14 cellular contexts compared by ENCODE assay signal in the genomic region with DNA sequence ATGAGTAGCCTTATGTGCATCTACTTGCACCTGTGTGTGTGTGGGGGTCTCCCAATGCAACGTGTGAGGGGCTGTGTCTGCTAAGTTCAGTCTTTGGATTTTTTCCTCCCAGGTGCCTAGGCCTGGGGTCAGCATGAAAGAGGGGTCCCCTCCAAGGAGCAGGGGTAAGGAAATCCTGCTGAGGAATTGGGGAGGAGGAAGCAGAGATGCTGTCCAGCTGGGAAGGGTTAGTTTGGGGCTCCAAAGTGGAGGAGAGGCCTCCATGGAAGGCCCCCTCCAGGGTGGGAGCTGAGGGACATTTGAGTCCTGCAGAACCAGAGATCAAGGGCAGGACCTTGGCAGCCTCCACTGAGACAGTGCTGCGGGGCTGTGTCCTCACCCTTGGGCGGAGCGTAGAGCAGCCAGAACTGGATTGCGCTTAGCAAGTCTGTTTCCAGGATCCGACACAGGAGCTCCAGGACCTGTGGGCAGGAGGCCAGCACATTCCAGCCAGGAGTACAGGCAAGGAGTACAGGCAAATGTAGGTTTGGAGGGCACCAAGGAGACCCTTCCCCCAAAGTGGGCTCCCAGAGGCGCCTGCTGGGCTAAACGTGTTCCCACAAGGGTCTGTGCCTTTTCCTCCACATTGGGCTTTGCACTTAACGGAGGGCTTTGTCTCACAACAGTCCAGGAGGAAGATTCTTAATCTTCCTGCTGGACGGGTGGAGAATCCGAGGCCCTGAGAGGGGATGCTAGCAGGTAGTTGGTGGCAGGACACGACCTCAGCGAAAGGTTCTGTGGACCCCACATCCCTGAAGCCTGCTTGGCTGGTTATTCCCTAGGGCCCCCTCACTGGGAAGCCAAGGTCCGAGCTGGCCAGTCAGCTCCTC.
DNase-seq lines count a peak whose midpoint lies in the region; ATAC-seq and TF ChIP-seq lines count a peak whose summit lies in the region.
"Had no signal": no experiment of that assay in that cellular context is flagged by ENCODE, and none has a peak within 500 bp of the region (broad histone marks: within the 10 kb centered on the region; RNA-seq: fewer than 3 reads in every experiment).

No MANE protein-coding gene starts in this region.

- in situ Hi-C loops in GM13976 (cut with MboI; ENCODE audit: low sequenced_read_pairs, unreplicated experiment) = loop anchor here (25.0 kb wide), 1 partner anchor 313 kb away; no protein-coding TSS in a partner anchor

- no peaks in the 10 kb centered on the region for H3K36me3 Mint-ChIP-seq in nephron (ENCODE audit: low read depth)

- peak; percentile 16 for DNase-seq in GM13976 (ENCODE audit: low spot score)
- peak; percentile 58 for DNase-seq in coronary artery (ENCODE audit: low spot score)
- DNase-seq in NCI-H510A treated with DMSO at 0.1 percent for 48 hours (lab: John Stamatoyannopoulos, UW) = no peak
- DNase-seq in NCI-H345 (lab: John Stamatoyannopoulos, UW) = no peak
- DNase-seq: activated CD4-positive, alpha-beta T cell treated with anti-CD3 and anti-CD28 coated beads, Interleukin-2, amount 10 ng/mL, durations not matched to agents 7 days and 5 days; amygdala; BE2C; KG1; NCI-H1417 treated with DMSO at 0.1 percent for 48 hours; NCI-H2227 treated with DMSO at 0.1 percent for 48 hours; stimulated activated CD4-positive, alpha-beta T cell treated with anti-CD3 and anti-CD28 coated beads, Interleukin-12 subunit alpha, Interleukin-12 subunit beta, amount 100 ng/mL, for 4 hours had no signal

- H3K27ac ChIP-seq in C4-2B = peak overlapping the region; percentile 64
- H3K27ac ChIP-seq in coronary artery = no peak overlapping the region

- H3K4me1 Mint-ChIP-seq in nephron = peaks cover 7% of the 10 kb centered on the region
- H3K4me1 Mint-ChIP-seq: activated CD4-positive, alpha-beta T cell treated with anti-CD3 and anti-CD28 coated beads, Interleukin-2, amount 10 ng/mL, durations not matched to agents 7 days and 5 days had no signal

- peak overlapping the region; percentile 32 to 35 (median 34) for H3K27ac Mint-ChIP-seq in nephron
- H3K27ac Mint-ChIP-seq: activated CD4-positive, alpha-beta T cell treated with anti-CD3 and anti-CD28 coated beads, Interleukin-2, amount 10 ng/mL, durations not matched to agents 7 days and 5 days had no signal

- H3K27me3 Mint-ChIP-seq in nephron (ENCODE audit: low read depth) = peaks cover 4% of the 10 kb centered on the region
- H3K27me3 Mint-ChIP-seq: activated CD4-positive, alpha-beta T cell treated with anti-CD3 and anti-CD28 coated beads, Interleukin-2, amount 10 ng/mL, durations not matched to agents 7 days and 5 days had no signal

- TF ChIP-seq CTCF in C4-2B (conservative IDR thresholded peaks at IDR 0.05) (no peak), GM13976 (IDR thresholded peaks at IDR 0.05; ENCODE audit: borderline replicate concordance, control extremely low read depth, extremely low read depth, insufficient read depth, missing control alignments) (no peak), coronary artery (IDR thresholded peaks at IDR 0.05) (no peak), nephron (IDR thresholded peaks at IDR 0.05; ENCODE audit: unreplicated experiment in 3 of 3) (no peak)

- no peak for ATAC-seq in HG03442 (IDR thresholded peaks at IDR 0.05; ENCODE audit: unreplicated experiment)

- no peak overlapping the region for H3K4me3 ChIP-seq in coronary artery

- no peak overlapping the region for H3K4me3 Mint-ChIP-seq in nephron
- H3K4me3 Mint-ChIP-seq: activated CD4-positive, alpha-beta T cell treated with anti-CD3 and anti-CD28 coated beads, Interleukin-2, amount 10 ng/mL, durations not matched to agents 7 days and 5 days had no signal

- no peaks in the 10 kb centered on the region for H3K9me3 Mint-ChIP-seq in nephron
- H3K9me3 Mint-ChIP-seq: activated CD4-positive, alpha-beta T cell treated with anti-CD3 and anti-CD28 coated beads, Interleukin-2, amount 10 ng/mL, durations not matched to agents 7 days and 5 days had no signal

Comparison
In these comparisons a context has a peak if more than half of its experiments do, and no peak if none do; other contexts are left out.
1. DNase-seq: peak in GM13976 (single experiment) and coronary artery (single experiment); none in NCI-H510A treated with DMSO at 0.1 percent for 48 hours (single experiment) and NCI-H345 (single experiment).